8 cellular contexts compared by ENCODE assay signal in genomic region chr16:9099131-9099625, GRCh38. TPM values are rescaled to one million over a fixed set of nuclear protein-coding genes. Genes with fewer than 3 reads are reported as not detected.
DNase-seq lines count a peak whose midpoint lies in the region; ATAC-seq and TF ChIP-seq lines count a peak whose summit lies in the region.

No MANE protein-coding gene starts in this region.

- peaks cover 95 to 96% of the 10 kb centered on the region in 2 donors for H3K4me1 Mint-ChIP-seq in immature natural killer cell

- H4K20me1 ChIP-seq in SU-DHL-6 (ENCODE audit: low read depth, low read length): peaks cover 53% of the 10 kb centered on the region

- peak overlapping the region; percentile 62 to 77 (median 69) for H3K4me3 Mint-ChIP-seq in immature natural killer cell

- H3K27ac ChIP-seq in SU-DHL-6 (ENCODE audit: low read depth, low read length): peak overlapping the region; percentile 36; the same call in 1 of the 2 replicates

- H3K9me2 ChIP-seq in SU-DHL-6 (replicated peaks; ENCODE audit: insufficient read depth, low read length): no peaks in the 10 kb centered on the region

- H3K9me3 Mint-ChIP-seq in immature natural killer cell: no peaks in the 10 kb centered on the region

- DNase-seq in AG10803 (ENCODE audit: low read depth) (peak; percentile 50), immature natural killer cell (no peak), NCI-H1417 (lab: John Stamatoyannopoulos, UW) (no peak), NK-92 (lab: John Stamatoyannopoulos, UW; ENCODE audit: unreplicated experiment) (no peak), NCI-H2081 (lab: John Stamatoyannopoulos, UW) (no peak)

- H3K27ac Mint-ChIP-seq in immature natural killer cell: peak overlapping the region; percentile 41 to 88 (median 82)

- peak overlapping the region; percentile 26 for H3K4me2 ChIP-seq in SU-DHL-6 (ENCODE audit: low read depth, low read length, poor library complexity, severe bottlenecking)

- ATAC-seq in GM21390 (IDR thresholded peaks at IDR 0.05; ENCODE audit: unreplicated experiment) (peak; percentile 60), GM18505 (IDR thresholded peaks at IDR 0.05; ENCODE audit: unreplicated experiment) (no peak)

- no peaks in the 10 kb centered on the region for H3K27me3 ChIP-seq in SU-DHL-6 (ENCODE audit: low read length)

- TF ChIP-seq CTCF in AG10803 (conservative IDR thresholded peaks at IDR 0.05; ENCODE audit: low read length) (no peak), SU-DHL-6 (IDR thresholded peaks at IDR 0.05; ENCODE audit: insufficient read depth, low read length, poor library complexity, severe bottlenecking) (no peak)

- no peaks in the 10 kb centered on the region for H3K9me3 ChIP-seq in SU-DHL-6 (ENCODE audit: insufficient read depth, low read length)

- H3K9ac ChIP-seq in SU-DHL-6 (ENCODE audit: low read length): no peak overlapping the region

- peaks cover 57% of the 10 kb centered on the region for H3K36me3 ChIP-seq in SU-DHL-6 (ENCODE audit: low read length)

- no peak for TF ChIP-seq POLR2A in GM18505 (IDR thresholded peaks at IDR 0.05; ENCODE audit: borderline replicate concordance, extremely low read depth, insufficient read depth, insufficient read length)

- H3K27me3 Mint-ChIP-seq in immature natural killer cell (ENCODE audit: low read depth in 3 of 3): peaks cover 3 to 18% (median 4%) of the 10 kb centered on the region in 3 donors

- H3K4me3 ChIP-seq in AG10803 (ENCODE audit: low read length) (no peak overlapping the region), SU-DHL-6 (ENCODE audit: insufficient read depth, low read length, poor library complexity, severe bottlenecking) (no peak overlapping the region)

- peaks cover 100% of the 10 kb centered on the region for H3K79me2 ChIP-seq in SU-DHL-6 (ENCODE audit: insufficient read depth, low read length)

- peaks cover 12 to 24% (median 22%) of the 10 kb centered on the region in 3 donors for H3K36me3 Mint-ChIP-seq in immature natural killer cell

- no peak overlapping the region for H2AFZ ChIP-seq in SU-DHL-6 (ENCODE audit: low read depth, low read length, severe bottlenecking)

- H3F3A ChIP-seq in SU-DHL-6 (ENCODE audit: insufficient read depth): peaks cover 4% of the 10 kb centered on the region; the same call in 1 of the 2 replicates

RNA-seq across cellular contexts. Expression of gene HAPSTR1, which starts 7.7 kb away (rescaled TPM):
- 10 to 100 TPM in 1 of 3 donors, 1 to 10 TPM in 2; 4.9 to 20.2 (median 6.1) TPM for polyA plus RNA-seq in immature natural killer cell
